8 cellular contexts compared by ENCODE assay signal in genomic region chr9:94002316-94003140, GRCh38. TPM values are rescaled to one million over a fixed set of nuclear protein-coding genes. Genes with fewer than 3 reads are reported as not detected.
DNase-seq lines count a peak whose midpoint lies in the region; ATAC-seq and TF ChIP-seq lines count a peak whose summit lies in the region.

No MANE protein-coding gene starts in this region.

- peaks cover 21% of the 10 kb centered on the region for H3K27me3 Mint-ChIP-seq in Calu3 (ENCODE audit: unreplicated experiment)
- H3K27me3 Mint-ChIP-seq in activated CD8-positive, alpha-beta T cell treated with anti-CD3 and anti-CD28 coated beads for 36 hours = peaks cover 11% of the 10 kb centered on the region

- intact Hi-C loops in Calu3 (cut with micrococcal nuclease; ENCODE audit: unreplicated experiment) = no loop called here
- intact Hi-C loops in activated CD8-positive, alpha-beta T cell treated with anti-CD3 and anti-CD28 coated beads for 36 hours (cut with micrococcal nuclease) = loop anchor here (2.0 kb wide), 1 partner anchor 320 kb away; no protein-coding TSS in a partner anchor
- intact Hi-C loops in vagina (cut with DNase I) = no loop called here

- no peak overlapping the region for H3K4me3 Mint-ChIP-seq in Calu3 (ENCODE audit: low read depth, unreplicated experiment)
- no peak overlapping the region for H3K4me3 Mint-ChIP-seq in activated CD8-positive, alpha-beta T cell treated with anti-CD3 and anti-CD28 coated beads for 36 hours

- no TSS peak for BruUV-seq in Calu3 (replicated peaks; lab: Mats Ljungman, UMichigan)

- no peaks in the 10 kb centered on the region for H3K4me1 ChIP-seq in vagina

- no peaks in the 10 kb centered on the region for H3K9me3 Mint-ChIP-seq in Calu3 (ENCODE audit: low read depth, unreplicated experiment)
- H3K9me3 Mint-ChIP-seq in activated CD8-positive, alpha-beta T cell treated with anti-CD3 and anti-CD28 coated beads for 36 hours = no peaks in the 10 kb centered on the region

- peak; percentile 51 for ATAC-seq in activated CD8-positive, alpha-beta T cell treated with anti-CD3 and anti-CD28 coated beads for 36 hours
- no peak for ATAC-seq in GM18873 (IDR thresholded peaks at IDR 0.05; ENCODE audit: low FRiP score, unreplicated experiment)
- ATAC-seq in HG03521 (IDR thresholded peaks at IDR 0.05; ENCODE audit: unreplicated experiment) = no peak

- H3K27ac Mint-ChIP-seq in Calu3 (ENCODE audit: unreplicated experiment) = no peak overlapping the region
- H3K27ac Mint-ChIP-seq in activated CD8-positive, alpha-beta T cell treated with anti-CD3 and anti-CD28 coated beads for 36 hours = no peak overlapping the region

- H3K4me3 ChIP-seq in vagina = no peak overlapping the region

- peak; percentile 30 for DNase-seq in Calu3
- peak; percentile 27 for DNase-seq in HCEC 1CT
- peak; percentile 66 for DNase-seq in NCI-H460 (ENCODE audit: extremely low read depth, low read depth)
- peak; percentile 62 for DNase-seq in activated CD8-positive, alpha-beta T cell treated with anti-CD3 and anti-CD28 coated beads for 36 hours
- peak; percentile 34 for DNase-seq in inferior parietal cortex (ENCODE audit: extremely low spot score)
- no peak for DNase-seq in vagina (ENCODE audit: extremely low spot score in 2 of 2)

- no peaks in the 10 kb centered on the region for H3K36me3 Mint-ChIP-seq in Calu3 (ENCODE audit: insufficient read depth, unreplicated experiment)
- H3K36me3 Mint-ChIP-seq in activated CD8-positive, alpha-beta T cell treated with anti-CD3 and anti-CD28 coated beads for 36 hours (ENCODE audit: low read depth) = no peaks in the 10 kb centered on the region

- POLR2A ChIA-PET in activated CD8-positive, alpha-beta T cell treated with anti-CD3 and anti-CD28 coated beads for 36 hours (lab: Charles Lee) = no interaction called here

- no peaks in the 10 kb centered on the region for H3K4me1 Mint-ChIP-seq in Calu3 (ENCODE audit: low read depth, unreplicated experiment)
- H3K4me1 Mint-ChIP-seq in activated CD8-positive, alpha-beta T cell treated with anti-CD3 and anti-CD28 coated beads for 36 hours (ENCODE audit: low read depth) = no peaks in the 10 kb centered on the region

- no peaks in the 10 kb centered on the region for H3K9me3 ChIP-seq in vagina

- no peak overlapping the region for H3K27ac ChIP-seq in vagina

- TF ChIP-seq POLR2A in vagina (IDR thresholded peaks at IDR 0.05) = no peak

- CTCF ChIA-PET in Calu3 (lab: Charles Lee) = interaction anchor here (1.9 kb wide), 1 partner anchor 320 kb away, joined by 5 read pairs; no protein-coding TSS in a partner anchor
- CTCF ChIA-PET in activated CD8-positive, alpha-beta T cell treated with anti-CD3 and anti-CD28 coated beads for 36 hours (lab: Charles Lee) = interaction anchor here (0.7 to 3.9 kb wide), 13 partner anchors 12 to 320 kb away, joined by 3 to 43 read pairs (median 4); no protein-coding TSS in a partner anchor

- H3K36me3 ChIP-seq in vagina = no peaks in the 10 kb centered on the region

- no peaks in the 10 kb centered on the region for H3K27me3 ChIP-seq in vagina

- peak; percentile 42 for TF ChIP-seq CTCF in Calu3 (IDR thresholded peaks at IDR 0.05; ENCODE audit: unreplicated experiment)
- peak; percentile 79 for TF ChIP-seq CTCF in activated CD8-positive, alpha-beta T cell treated with anti-CD3 and anti-CD28 coated beads for 36 hours (IDR thresholded peaks at IDR 0.05)
- TF ChIP-seq CTCF in vagina (IDR thresholded peaks at IDR 0.05) = no peak

RNA-seq across cellular contexts. Expression of gene BARX1, which starts 47.4 kb away (rescaled TPM):
- not detected in 2 replicates for total RNA-seq in Calu3 (2022)
- 0.37 and 1.2 TPM in 2 replicates for total RNA-seq in NCI-H460 (2014; rRNA removed; shearing (Covaris generic))
- polyA plus RNA-seq in NCI-H460 (2014; cell fraction: nucleus; rRNA removed) = 0.12 and 1.4 TPM in 2 replicates
- total RNA-seq in activated CD8-positive, alpha-beta T cell treated with anti-CD3 and anti-CD28 coated beads for 36 hours = 1 to 10 TPM; 6.6 to 7.6 TPM
- not detected for total RNA-seq in vagina

Comparison
In these comparisons a context has a peak if more than half of its experiments do, and no peak if none do; other contexts are left out.
1. DNase-seq: peak in Calu3 (single experiment), HCEC 1CT (single experiment), NCI-H460 (single experiment), activated CD8-positive, alpha-beta T cell treated with anti-CD3 and anti-CD28 coated beads for 36 hours (single experiment) and inferior parietal cortex (single experiment); none in vagina (0 of 2).
2. CTCF ChIP-seq: peak in Calu3 (single experiment) and activated CD8-positive, alpha-beta T cell treated with anti-CD3 and anti-CD28 coated beads for 36 hours (single experiment); none in vagina (0 of 3).